ENCODE assay signal across 16 cellular contexts in the genomic region with DNA sequence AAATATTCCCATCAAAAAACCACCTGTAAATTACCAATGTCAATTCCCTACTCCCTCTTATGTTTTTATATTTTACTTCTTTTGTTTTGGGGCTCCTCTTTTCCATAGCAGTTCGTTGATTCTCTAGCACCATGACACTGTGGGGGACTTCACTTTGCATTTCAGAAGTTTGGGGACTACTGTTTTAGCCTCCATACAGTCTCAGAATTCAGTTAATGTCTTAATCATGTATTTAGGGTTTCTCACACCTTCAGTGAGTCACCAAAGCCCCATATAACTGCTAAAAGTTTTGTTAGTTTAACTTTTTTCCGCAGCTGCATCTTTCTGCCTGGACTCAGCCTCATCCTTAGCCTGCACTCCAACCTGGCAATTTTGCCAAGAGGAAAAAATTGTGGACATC.
"Had no signal": no experiment of that assay in that cellular context is flagged by ENCODE, and none has a peak within 500 bp of the region (broad histone marks: within the 10 kb centered on the region; RNA-seq: fewer than 3 reads in every experiment).

No MANE protein-coding gene starts in this region.

- H3K27ac ChIP-seq: gastroesophageal sphincter, heart left ventricle, left ventricle myocardium inferior had no signal

- H3K36me3 Mint-ChIP-seq: activated naive CD4-positive, alpha-beta T cell treated with anti-CD3 and anti-CD28 coated beads, Interleukin-2, amount 10 ng/mL, durations not matched to agents 7 days and 5 days; stimulated activated naive B cell treated with anti-CD40 and anti-IgM and Interleukin-4, amounts not matched to agents 10 μg/mL and 1 μg/mL and 100 μg/mL, for 72 hours had no signal

- H3K27ac Mint-ChIP-seq: activated B cell treated with CpG ODN at 0.5 μM for 24 hours; activated naive CD4-positive, alpha-beta T cell treated with anti-CD3 and anti-CD28 coated beads, Interleukin-2, amount 10 ng/mL, durations not matched to agents 7 days and 5 days; activated T-helper 2 cell treated with anti-CD3 and anti-CD28 coated beads, Interferon-gamma antibody, Interleukin-2, Interleukin-4, amounts not matched to agents 10 μg/mL and 5 μg/mL and 100 μg/mL, durations not matched to agents 14 hours and 24 hours and 36 hours; progenitor cell of endocrine pancreas; stimulated activated naive B cell treated with anti-CD40 and anti-IgM and Interleukin-4, amounts not matched to agents 10 μg/mL and 1 μg/mL and 100 μg/mL, for 72 hours had no signal

- H3K27me3 Mint-ChIP-seq: progenitor cell of endocrine pancreas had no signal

- H3K27me3 ChIP-seq: gastroesophageal sphincter had no signal

- DNase-seq: activated B cell treated with CpG ODN at 0.5 μM for 24 hours; activated CD4-positive, alpha-beta T cell treated with anti-CD3 and anti-CD28 coated beads for 48 hours; activated naive CD4-positive, alpha-beta T cell treated with anti-CD3 and anti-CD28 coated beads, Interleukin-2, amount 10 ng/mL, durations not matched to agents 7 days and 5 days; amniotic stem cell; effector CD8-positive, alpha-beta T cell; heart left ventricle; kidney glomerular epithelial cell; left ventricle myocardium inferior; mammary epithelial cell; midbrain; stimulated activated naive B cell treated with anti-CD40 and anti-IgM and Interleukin-4, amounts not matched to agents 10 μg/mL and 1 μg/mL and 100 μg/mL, for 72 hours; SW 1271 had no signal

- ATAC-seq: esophagus mucosa; gastroesophageal sphincter; heart left ventricle; stimulated activated naive B cell treated with anti-CD40 and anti-IgM and Interleukin-4, amounts not matched to agents 10 μg/mL and 1 μg/mL and 100 μg/mL, for 72 hours had no signal

- H3K4me3 Mint-ChIP-seq: activated B cell treated with CpG ODN at 0.5 μM for 24 hours; activated naive CD4-positive, alpha-beta T cell treated with anti-CD3 and anti-CD28 coated beads, Interleukin-2, amount 10 ng/mL, durations not matched to agents 7 days and 5 days; stimulated activated naive B cell treated with anti-CD40 and anti-IgM and Interleukin-4, amounts not matched to agents 10 μg/mL and 1 μg/mL and 100 μg/mL, for 72 hours had no signal

- H3K4me1 ChIP-seq: gastroesophageal sphincter, heart left ventricle, left ventricle myocardium inferior had no signal

- H3K4me3 ChIP-seq: gastroesophageal sphincter, heart left ventricle, left ventricle myocardium inferior had no signal

- H3K9me3 ChIP-seq: gastroesophageal sphincter, heart left ventricle, left ventricle myocardium inferior had no signal

- H3K36me3 ChIP-seq: gastroesophageal sphincter, heart left ventricle, left ventricle myocardium inferior had no signal
